Comparison of ENCODE assay signal across 1 cellular context in genomic region chr3:50327943-50328691, GRCh38.
TF ChIP-seq lines count a peak whose summit lies in the region.

TSS of gene TUSC2 (minus strand) at chr3:50328223. CDS start at chr3:50328099, 124 bp downstream.

TF ChIP-seq in GM12878, 131 proteins besides CTCF, POLR2A, EP300 and RAD21 (continued from another document and continues in another):
- TF ChIP-seq, protein P1, sequence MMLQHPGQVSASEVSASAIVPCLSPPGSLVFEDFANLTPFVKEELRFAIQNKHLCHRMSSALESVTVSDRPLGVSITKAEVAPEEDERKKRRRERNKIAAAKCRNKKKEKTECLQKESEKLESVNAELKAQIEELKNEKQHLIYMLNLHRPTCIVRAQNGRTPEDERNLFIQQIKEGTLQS (IDR thresholded peaks at IDR 0.05; ENCODE audit: borderline replicate concordance, extremely low read depth, low read depth, low read length): no peak
- TF ChIP-seq SMC3 (IDR thresholded peaks at IDR 0.05; ENCODE audit: borderline replicate concordance, low read length): no peak
- TF ChIP-seq SMAD1 (IDR thresholded peaks at IDR 0.05; ENCODE audit: low read depth, partially characterized antibody): no peak
- peak; percentile 51; the same call in 1 of the 2 replicates for TF ChIP-seq GATAD2B (conservative IDR thresholded peaks at IDR 0.05; ENCODE audit: low read depth)
- TF ChIP-seq HDGF (IDR thresholded peaks at IDR 0.05): no peak
- TF ChIP-seq NR2C2 (IDR thresholded peaks at IDR 0.05; ENCODE audit: borderline replicate concordance, control insufficient read depth, insufficient read length, low read depth): no peak
- no peak for TF ChIP-seq E2F8 (IDR thresholded peaks at IDR 0.05; ENCODE audit: low read depth, partially characterized antibody)
- TF ChIP-seq RB1 (IDR thresholded peaks at IDR 0.05; ENCODE audit: borderline replicate concordance): peak; percentile 68; the same call in 1 of the 2 replicates
- TF ChIP-seq MYB (IDR thresholded peaks at IDR 0.05; ENCODE audit: borderline replicate concordance, low read depth, low read length): no peak
- no peak for TF ChIP-seq WRNIP1 (IDR thresholded peaks at IDR 0.05; ENCODE audit: borderline replicate concordance, low read depth, low read length)
- peak; percentile 44; the same call in 1 of the 2 replicates for TF ChIP-seq TCF3 (IDR thresholded peaks at IDR 0.05; ENCODE audit: borderline replicate concordance, insufficient read depth, low read depth, low read length)
- no peak for TF ChIP-seq ETV6 (conservative IDR thresholded peaks at IDR 0.05 in 1 of 2, IDR thresholded peaks at IDR 0.05 in 1 of 2; ENCODE audit: borderline replicate concordance in 1 of 2, low read depth in 1 of 2)
- TF ChIP-seq POU2F2 (IDR thresholded peaks at IDR 0.05; ENCODE audit: borderline replicate concordance, low read depth, low read length): no peak
- TF ChIP-seq MYC (IDR thresholded peaks at IDR 0.05; ENCODE audit: insufficient read depth, insufficient read length, insufficient replicate concordance, low read length, severe bottlenecking): no peak
- TF ChIP-seq CBFB (IDR thresholded peaks at IDR 0.05; ENCODE audit: low read depth): no peak
- peak; percentile 76 for TF ChIP-seq RELB (IDR thresholded peaks at IDR 0.05; ENCODE audit: low read depth)
- TF ChIP-seq ZNF384 (IDR thresholded peaks at IDR 0.05; ENCODE audit: borderline replicate concordance, low read depth, low read length): no peak
- TF ChIP-seq, protein P2, sequence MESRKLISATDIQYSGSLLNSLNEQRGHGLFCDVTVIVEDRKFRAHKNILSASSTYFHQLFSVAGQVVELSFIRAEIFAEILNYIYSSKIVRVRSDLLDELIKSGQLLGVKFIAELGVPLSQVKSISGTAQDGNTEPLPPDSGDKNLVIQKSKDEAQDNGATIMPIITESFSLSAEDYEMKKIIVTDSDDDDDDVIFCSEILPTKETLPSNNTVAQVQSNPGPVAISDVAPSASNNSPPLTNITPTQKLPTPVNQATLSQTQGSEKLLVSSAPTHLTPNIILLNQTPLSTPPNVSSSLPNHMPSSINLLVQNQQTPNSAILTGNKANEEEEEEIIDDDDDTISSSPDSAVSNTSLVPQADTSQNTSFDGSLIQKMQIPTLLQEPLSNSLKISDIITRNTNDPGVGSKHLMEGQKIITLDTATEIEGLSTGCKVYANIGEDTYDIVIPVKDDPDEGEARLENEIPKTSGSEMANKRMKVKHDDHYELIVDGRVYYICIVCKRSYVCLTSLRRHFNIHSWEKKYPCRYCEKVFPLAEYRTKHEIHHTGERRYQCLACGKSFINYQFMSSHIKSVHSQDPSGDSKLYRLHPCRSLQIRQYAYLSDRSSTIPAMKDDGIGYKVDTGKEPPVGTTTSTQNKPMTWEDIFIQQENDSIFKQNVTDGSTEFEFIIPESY (IDR thresholded peaks at IDR 0.05): no peak
- TF ChIP-seq CHD1 (IDR thresholded peaks at IDR 0.05; ENCODE audit: low read depth, low read length): no peak
- TF ChIP-seq, protein P3, sequence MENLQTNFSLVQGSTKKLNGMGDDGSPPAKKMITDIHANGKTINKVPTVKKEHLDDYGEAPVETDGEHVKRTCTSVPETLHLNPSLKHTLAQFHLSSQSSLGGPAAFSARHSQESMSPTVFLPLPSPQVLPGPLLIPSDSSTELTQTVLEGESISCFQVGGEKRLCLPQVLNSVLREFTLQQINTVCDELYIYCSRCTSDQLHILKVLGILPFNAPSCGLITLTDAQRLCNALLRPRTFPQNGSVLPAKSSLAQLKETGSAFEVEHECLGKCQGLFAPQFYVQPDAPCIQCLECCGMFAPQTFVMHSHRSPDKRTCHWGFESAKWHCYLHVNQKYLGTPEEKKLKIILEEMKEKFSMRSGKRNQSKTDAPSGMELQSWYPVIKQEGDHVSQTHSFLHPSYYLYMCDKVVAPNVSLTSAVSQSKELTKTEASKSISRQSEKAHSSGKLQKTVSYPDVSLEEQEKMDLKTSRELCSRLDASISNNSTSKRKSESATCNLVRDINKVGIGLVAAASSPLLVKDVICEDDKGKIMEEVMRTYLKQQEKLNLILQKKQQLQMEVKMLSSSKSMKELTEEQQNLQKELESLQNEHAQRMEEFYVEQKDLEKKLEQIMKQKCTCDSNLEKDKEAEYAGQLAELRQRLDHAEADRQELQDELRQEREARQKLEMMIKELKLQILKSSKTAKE (IDR thresholded peaks at IDR 0.05; ENCODE audit: low read depth, poor library complexity, severe bottlenecking): no peak
- peak; percentile 95 for TF ChIP-seq NKRF (conservative IDR thresholded peaks at IDR 0.05)
- TF ChIP-seq NR2F1 (conservative IDR thresholded peaks at IDR 0.05): 0 out of 2 replicates have a peak, but pooled peaks have one; percentile 11
- no peak for TF ChIP-seq SUZ12 (IDR thresholded peaks at IDR 0.05; ENCODE audit: unreplicated experiment)
- peak; percentile 24 to 50; a peak in 2 of 3 replicates for TF ChIP-seq EGR1 (IDR thresholded peaks at IDR 0.05; ENCODE audit: borderline replicate concordance in 1 of 2, low read depth in 2 of 2, low read length in 2 of 2)
- no peak for TF ChIP-seq JUND (IDR thresholded peaks at IDR 0.05; ENCODE audit: low read depth, low read length)
- TF ChIP-seq MLLT1 (IDR thresholded peaks at IDR 0.05): 0 out of 2 replicates have a peak, but pooled peaks have one; percentile 28
- TF ChIP-seq RAD51 (IDR thresholded peaks at IDR 0.05): no peak
- TF ChIP-seq BRCA1 (IDR thresholded peaks at IDR 0.05; ENCODE audit: low read depth, low read length): no peak
- TF ChIP-seq, protein P4, sequence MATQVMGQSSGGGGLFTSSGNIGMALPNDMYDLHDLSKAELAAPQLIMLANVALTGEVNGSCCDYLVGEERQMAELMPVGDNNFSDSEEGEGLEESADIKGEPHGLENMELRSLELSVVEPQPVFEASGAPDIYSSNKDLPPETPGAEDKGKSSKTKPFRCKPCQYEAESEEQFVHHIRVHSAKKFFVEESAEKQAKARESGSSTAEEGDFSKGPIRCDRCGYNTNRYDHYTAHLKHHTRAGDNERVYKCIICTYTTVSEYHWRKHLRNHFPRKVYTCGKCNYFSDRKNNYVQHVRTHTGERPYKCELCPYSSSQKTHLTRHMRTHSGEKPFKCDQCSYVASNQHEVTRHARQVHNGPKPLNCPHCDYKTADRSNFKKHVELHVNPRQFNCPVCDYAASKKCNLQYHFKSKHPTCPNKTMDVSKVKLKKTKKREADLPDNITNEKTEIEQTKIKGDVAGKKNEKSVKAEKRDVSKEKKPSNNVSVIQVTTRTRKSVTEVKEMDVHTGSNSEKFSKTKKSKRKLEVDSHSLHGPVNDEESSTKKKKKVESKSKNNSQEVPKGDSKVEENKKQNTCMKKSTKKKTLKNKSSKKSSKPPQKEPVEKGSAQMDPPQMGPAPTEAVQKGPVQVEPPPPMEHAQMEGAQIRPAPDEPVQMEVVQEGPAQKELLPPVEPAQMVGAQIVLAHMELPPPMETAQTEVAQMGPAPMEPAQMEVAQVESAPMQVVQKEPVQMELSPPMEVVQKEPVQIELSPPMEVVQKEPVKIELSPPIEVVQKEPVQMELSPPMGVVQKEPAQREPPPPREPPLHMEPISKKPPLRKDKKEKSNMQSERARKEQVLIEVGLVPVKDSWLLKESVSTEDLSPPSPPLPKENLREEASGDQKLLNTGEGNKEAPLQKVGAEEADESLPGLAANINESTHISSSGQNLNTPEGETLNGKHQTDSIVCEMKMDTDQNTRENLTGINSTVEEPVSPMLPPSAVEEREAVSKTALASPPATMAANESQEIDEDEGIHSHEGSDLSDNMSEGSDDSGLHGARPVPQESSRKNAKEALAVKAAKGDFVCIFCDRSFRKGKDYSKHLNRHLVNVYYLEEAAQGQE (IDR thresholded peaks at IDR 0.05; ENCODE audit: low read depth, low read length): no peak
- TF ChIP-seq IKZF1 (conservative IDR thresholded peaks at IDR 0.05): peak; percentile 60
- TF ChIP-seq SP1 (IDR thresholded peaks at IDR 0.05; ENCODE audit: low read depth, low read length): peak; percentile 83
- no peak for TF ChIP-seq SMARCA5 (IDR thresholded peaks at IDR 0.05)
- TF ChIP-seq RFX5 (IDR thresholded peaks at IDR 0.05; ENCODE audit: low read depth, low read length): peak; percentile 49; the same call in 1 of the 2 replicates
- TF ChIP-seq SUPT20H (IDR thresholded peaks at IDR 0.05; ENCODE audit: borderline replicate concordance, control insufficient read depth, low read depth, low read length): no peak
- no peak for TF ChIP-seq BCLAF1 (IDR thresholded peaks at IDR 0.05)
- peak; percentile 72; the same call in 1 of the 2 replicates for TF ChIP-seq YY1 (IDR thresholded peaks at IDR 0.05; ENCODE audit: low read depth, low read length)
- TF ChIP-seq STAT3 (IDR thresholded peaks at IDR 0.05; ENCODE audit: low read depth, low read length): no peak
- TF ChIP-seq NFXL1 (IDR thresholded peaks at IDR 0.05; ENCODE audit: borderline replicate concordance): no peak
- no peak for TF ChIP-seq KLF5 (IDR thresholded peaks at IDR 0.05; ENCODE audit: partially characterized antibody)
- no peak for TF ChIP-seq PAX8 (IDR thresholded peaks at IDR 0.05)
- TF ChIP-seq NFIC (IDR thresholded peaks at IDR 0.05; ENCODE audit: low read depth, low read length): no peak
- no peak for TF ChIP-seq CBX3 (IDR thresholded peaks at IDR 0.05; ENCODE audit: borderline replicate concordance, low read depth)
- TF ChIP-seq ZNF622 (IDR thresholded peaks at IDR 0.05): no peak
